Comparison of ENCODE assay signal across 2 cellular contexts in genomic region chr10:117240730-117241529, GRCh38.
TF ChIP-seq lines count a peak whose summit lies in the region.

Gene SLC18A2 (plus strand): TSS chr10:117241114. CDS start chr10:117241694, 580 bp downstream.

TF ChIP-seq in IMR-90, 13 proteins besides CTCF, POLR2A, EP300 and RAD21 (continued from another document):
- no peak for TF ChIP-seq ELK1 (IDR thresholded peaks at IDR 0.05; ENCODE audit: borderline replicate concordance, low read depth, low read length)
- TF ChIP-seq MAFK (IDR thresholded peaks at IDR 0.05; ENCODE audit: low read depth, low read length): no peak
- TF ChIP-seq USF2 (IDR thresholded peaks at IDR 0.05; ENCODE audit: low read depth, low read length): no peak
- TF ChIP-seq FOS (IDR thresholded peaks at IDR 0.05; ENCODE audit: low read depth, low read length): no peak
- no peak for TF ChIP-seq MXI1 (IDR thresholded peaks at IDR 0.05; ENCODE audit: borderline replicate concordance, low read depth, low read length)
- TF ChIP-seq MAZ (IDR thresholded peaks at IDR 0.05; ENCODE audit: borderline replicate concordance, low read depth, low read length): no peak
TF ChIP-seq in IMR-90: peak in this region for 0.

TF ChIP-seq in neural cell, 6 proteins besides CTCF, POLR2A, EP300 and RAD21 (continued from another document):
- TF ChIP-seq REST (IDR thresholded peaks at IDR 0.05; ENCODE audit: borderline replicate concordance) (no peak), SMC3 (conservative IDR thresholded peaks at IDR 0.05; ENCODE audit: poor library complexity) (no peak), POLR2AphosphoS5 (IDR thresholded peaks at IDR 0.05) (no peak), EZH2 (IDR thresholded peaks at IDR 0.05; ENCODE audit: borderline replicate concordance, insufficient read depth, low read length, poor library complexity, severe bottlenecking) (no peak)
